In the genomic region with DNA sequence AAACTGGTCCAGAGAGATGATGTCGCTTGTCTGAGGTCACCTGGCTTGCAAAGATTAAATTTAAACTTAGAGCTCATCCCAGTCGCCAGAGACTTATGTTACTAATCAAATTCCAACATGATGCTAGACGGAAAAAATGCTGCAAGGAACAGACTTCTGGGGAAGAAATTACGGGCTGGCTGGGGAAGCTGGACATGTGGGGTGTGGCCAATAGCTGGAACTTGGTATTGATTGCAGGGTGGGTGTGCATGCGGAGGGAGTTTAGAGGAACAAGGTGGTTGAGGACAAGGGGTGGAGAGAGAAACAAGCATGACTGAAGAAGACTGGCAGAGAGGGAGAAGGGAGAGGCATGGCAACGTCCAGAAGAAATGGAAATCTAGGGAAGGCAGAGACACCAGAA, we compare ENCODE assay signal across 1 cellular context.
TF ChIP-seq lines count a peak whose summit lies in the region.

No MANE protein-coding gene starts in this region.

TF ChIP-seq in K562, 482 proteins besides CTCF, POLR2A, EP300 and RAD21:
- TF ChIP-seq HDAC1 (IDR thresholded peaks at IDR 0.05) (no peak), TSC22D4 (tag; IDR thresholded peaks at IDR 0.05) (no peak), LEF1 (IDR thresholded peaks at IDR 0.05) (no peak), SNIP1 (IDR thresholded peaks at IDR 0.05; ENCODE audit: low read depth) (no peak), ZNF324 (CRISPR knock-in tag; IDR thresholded peaks at IDR 0.05) (no peak), ZNF121 (CRISPR knock-in tag; conservative IDR thresholded peaks at IDR 0.05) (no peak), SREBF2 (CRISPR knock-in tag; IDR thresholded peaks at IDR 0.05) (no peak)
